21 cellular contexts compared by ENCODE assay signal in the genomic region with DNA sequence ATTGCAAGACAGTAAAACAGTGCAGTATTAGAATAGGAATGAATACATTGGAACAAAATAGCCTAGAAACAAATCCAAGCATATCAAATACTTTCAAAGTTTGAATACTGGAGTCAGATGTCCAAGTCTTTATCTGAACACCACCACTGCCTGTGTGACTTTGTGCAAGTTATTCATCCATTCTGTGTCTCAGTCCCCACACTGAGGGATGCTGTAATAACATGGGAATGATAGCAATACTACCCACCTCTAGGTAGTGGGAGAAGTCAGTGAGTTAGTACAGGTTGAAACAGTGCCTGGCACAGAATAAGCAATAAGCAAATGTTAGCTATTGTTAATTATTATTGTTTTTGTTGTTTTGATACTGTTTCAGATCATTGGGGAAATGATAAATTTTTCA.
"Had no signal": no experiment of that assay in that cellular context is flagged by ENCODE, and none has a peak within 500 bp of the region (broad histone marks: within the 10 kb centered on the region; RNA-seq: fewer than 3 reads in every experiment).

No MANE protein-coding gene starts in this region.

- FAIRE-seq: keratinocyte, TTC549 had no signal

- H3K27me3 ChIP-seq: body of pancreas, neutrophil, upper lobe of left lung had no signal

- ATAC-seq: activated CD8-positive, alpha-beta T cell treated with anti-CD3 and anti-CD28 coated beads, Interleukin-2, amount 10 ng/mL, durations not matched to agents 7 days and 5 days; activated naive CD4-positive, alpha-beta T cell treated with anti-CD3 and anti-CD28 coated beads, Interleukin-2, amount 50 U/mL, for 72 hours; body of pancreas; effector memory CD8-positive, alpha-beta T cell; mucosa of descending colon; naive thymus-derived CD8-positive, alpha-beta T cell; stimulated activated naive CD8-positive, alpha-beta T cell treated with anti-CD3 and anti-CD28 coated beads, Interleukin-15, amount 100 ng/mL, for 72 hours had no signal

- DNase-seq: activated B cell treated with CpG ODN at 0.5 μM for 24 hours; activated CD4-positive, alpha-beta T cell treated with anti-CD3 and anti-CD28 coated beads, Interleukin-2, amount 10 ng/mL, durations not matched to agents 24 days and 14 days; activated CD8-positive, alpha-beta memory T cell treated with anti-CD3 and anti-CD28 coated beads, Interleukin-2, amount 50 U/mL, for 4 hours; activated CD8-positive, alpha-beta T cell treated with anti-CD3 and anti-CD28 coated beads, Interleukin-2, amount 10 ng/mL, durations not matched to agents 7 days and 5 days; activated effector memory CD4-positive, alpha-beta T cell treated with anti-CD3 and anti-CD28 coated beads, Interleukin-2, amount 50 U/mL, for 16 hours; activated T-cell treated with anti-CD3 and anti-CD28 coated beads, Interleukin-2, amount 50 U/mL, for 48 hours; body of pancreas; dermis blood vessel endothelial cell; effector memory CD8-positive, alpha-beta T cell; left ventricle myocardium inferior; mucosa of descending colon; naive thymus-derived CD8-positive, alpha-beta T cell; retina; stimulated activated CD4-positive, alpha-beta T cell treated with anti-CD3 and anti-CD28 coated beads, Interleukin-15, amount 100 ng/mL, for 24 hours; stimulated activated naive CD8-positive, alpha-beta T cell treated with anti-CD3 and anti-CD28 coated beads, Interleukin-15, amount 100 ng/mL, for 72 hours; SW 1271; upper lobe of left lung had no signal

- H3K4me3 ChIP-seq: body of pancreas, left ventricle myocardium inferior, mucosa of descending colon, upper lobe of left lung had no signal

- H3K27ac ChIP-seq: body of pancreas, left ventricle myocardium inferior, neutrophil, upper lobe of left lung had no signal

- H3K9me3 ChIP-seq: body of pancreas, left ventricle myocardium inferior, mucosa of descending colon, neutrophil, upper lobe of left lung had no signal
